In genomic region chr3:169771651-169772529, GRCh38 we compare ENCODE assay signal across 8 cellular contexts. TPM values are rescaled to one million over a fixed set of nuclear protein-coding genes. Genes with fewer than 3 reads are reported as not detected.
A peak's percentile ranks its signal among the peaks of the same experiment; 100 is the strongest.
DNase-seq lines count a peak whose midpoint lies in the region; ATAC-seq and TF ChIP-seq lines count a peak whose summit lies in the region.

No MANE protein-coding gene starts in this region.

- H3K36me3 ChIP-seq in CD4-positive, alpha-beta memory T cell (ENCODE audit: insufficient read depth, low read length), result peaks cover 8% of the 10 kb centered on the region
- H3K36me3 ChIP-seq in mammary epithelial cell (ENCODE audit: insufficient read depth, low read length), result peaks cover 3% of the 10 kb centered on the region
- peaks cover 18% of the 10 kb centered on the region for H3K36me3 ChIP-seq in iPS-20b (ENCODE audit: insufficient read depth, low read depth, low read length)

- in situ Hi-C loops in mammary epithelial cell (cut with MboI; ENCODE audit: low sequenced_read_pairs in 2 of 2), result no loop called here

- TF ChIP-seq CTCF in HFF-Myc (IDR thresholded peaks at IDR 0.05; ENCODE audit: low read depth, low read length, missing control alignments), result no peak
- TF ChIP-seq CTCF in mammary epithelial cell (conservative IDR thresholded peaks at IDR 0.05 in 1 of 2, IDR thresholded peaks at IDR 0.05 in 1 of 2; ENCODE audit: extremely low read depth in 1 of 2, insufficient read depth in 1 of 2, low read depth in 1 of 2, low read length in 2 of 2), result no peak

- H3K4me2 ChIP-seq in mammary epithelial cell (ENCODE audit: insufficient read depth, low read depth, low read length), result peak overlapping the region; percentile 76

- H3K4me1 Mint-ChIP-seq in CD4-positive, alpha-beta memory T cell, result peaks cover 22 to 67% (median 35%) of the 10 kb centered on the region in 4 donors

- ATAC-seq in HG02588 (IDR thresholded peaks at IDR 0.05; ENCODE audit: unreplicated experiment), result no peak

- H3K27me3 Mint-ChIP-seq in CD4-positive, alpha-beta memory T cell, result peaks cover 0 to 11% of the 10 kb centered on the region in 2 donors

- dilution Hi-C loops in mammary epithelial cell (cut with HindIII; ENCODE audit: low sequenced_read_pairs), result no loop called here

- peaks cover 14 to 48% of the 10 kb centered on the region in 2 donors for H3K36me3 Mint-ChIP-seq in CD4-positive, alpha-beta memory T cell

- under 1% methylated on average over 30 of the region's 30 CpGs for WGBS in mammary epithelial cell (ENCODE audit: low coverage, missing lambda C conversion rate)

- peak overlapping the region; percentile 98 for H2AFZ ChIP-seq in mammary epithelial cell (ENCODE audit: low read depth, low read length)

- H3K9me3 Mint-ChIP-seq in CD4-positive, alpha-beta memory T cell, result peaks cover 0 to 12% (median 0%) of the 10 kb centered on the region in 8 donors

- peak overlapping the region; percentile 83 to 94 for H3K4me3 ChIP-seq in CD4-positive, alpha-beta memory T cell (ENCODE audit: low read length in 2 of 2)
- H3K4me3 ChIP-seq in HFF-Myc (replicated peaks; ENCODE audit: low read depth, low read length) (peak overlapping the region; percentile 69), mammary epithelial cell (replicated peaks in 1 of 3; ENCODE audit: insufficient read depth in 1 of 3, low read depth in 2 of 3, low read length in 3 of 3) (peak overlapping the region; percentile 86 to 95 (median 94)), iPS-20b (ENCODE audit: low read length) (peak overlapping the region; percentile 91), skin epidermis (peak overlapping the region; percentile 60 to 90 (median 80))

- H3K9me3 ChIP-seq in CD4-positive, alpha-beta memory T cell (ENCODE audit: control insufficient read depth in 1 of 2, low read length in 2 of 2), result no peaks in the 10 kb centered on the region
- H3K9me3 ChIP-seq in mammary epithelial cell (replicated peaks; ENCODE audit: insufficient read depth, low read length) (no peaks in the 10 kb centered on the region), iPS-20b (ENCODE audit: insufficient read depth, low read depth, low read length) (no peaks in the 10 kb centered on the region)

- no peaks in the 10 kb centered on the region for H3K27me3 ChIP-seq in CD4-positive, alpha-beta memory T cell (ENCODE audit: insufficient read depth, low read length)
- H3K27me3 ChIP-seq in mammary epithelial cell (ENCODE audit: insufficient read depth, low read length) (no peaks in the 10 kb centered on the region), iPS-20b (ENCODE audit: insufficient read depth, low read length) (no peaks in the 10 kb centered on the region)

- CTCF ChIA-PET in CD4-positive, alpha-beta memory T cell (lab: Charles Lee; ENCODE audit: partially characterized antibody), result interaction anchor here (0.7 to 3.7 kb wide), 8 partner anchors 9 to 1040 kb away, joined by 3 to 37 read pairs (median 3); partner anchors contain the start of genes SEC62 and TERC
- CTCF ChIA-PET in mammary epithelial cell (lab: Charles Lee; ENCODE audit: low non-redundant PET), result interaction anchor here (0.6 kb wide), 1 partner anchor 167 kb away, joined by 4 read pairs; no protein-coding TSS in a partner anchor

- H3K79me2 ChIP-seq in mammary epithelial cell (ENCODE audit: insufficient read depth, low read length), result peaks cover 34% of the 10 kb centered on the region

- peaks cover 29% of the 10 kb centered on the region for H3K4me1 ChIP-seq in CD4-positive, alpha-beta memory T cell (ENCODE audit: insufficient read depth, low read length)
- H3K4me1 ChIP-seq in mammary epithelial cell (ENCODE audit: insufficient read depth, low read length) (peaks cover 17% of the 10 kb centered on the region), iPS-20b (ENCODE audit: insufficient read depth, low read length) (peaks cover 13% of the 10 kb centered on the region)

- peak; percentile 74 to 86 (median 83) for DNase-seq in CD4-positive, alpha-beta memory T cell
- peak; percentile 72 for DNase-seq in HFF-Myc (ENCODE audit: extremely low read depth, low read depth)
- DNase-seq in NCI-H2171 (lab: John Stamatoyannopoulos, UW), result peak; percentile 81
- peak; percentile 70 for DNase-seq in UCSD-AML1 (lab: John Stamatoyannopoulos, UW; ENCODE audit: unreplicated experiment)
- peak; percentile 69 for DNase-seq in mammary epithelial cell

- H3K27ac ChIP-seq in CD4-positive, alpha-beta memory T cell (ENCODE audit: low read depth, low read length), result peak overlapping the region; percentile 99
- H3K27ac ChIP-seq in mammary epithelial cell (ENCODE audit: insufficient read depth, low read depth, low read length), result peak overlapping the region; percentile 93
- peak overlapping the region; percentile 86 for H3K27ac ChIP-seq in iPS-20b (ENCODE audit: low read length)
- H3K27ac ChIP-seq in skin epidermis, result peak overlapping the region in 20 of 21 experiments; percentile 83 to 100 (median 98)

- BruUV-seq in mammary epithelial cell (replicated peaks; lab: Mats Ljungman, UMichigan), result no TSS peak

- H3K9ac ChIP-seq in mammary epithelial cell (ENCODE audit: insufficient read depth, low read length) (peak overlapping the region; percentile 98), iPS-20b (ENCODE audit: low read depth, low read length) (peak overlapping the region; percentile 96)

- intact Hi-C loops in CD4-positive, alpha-beta memory T cell (cut with micrococcal nuclease), result loop anchor here (1.0 to 5.0 kb wide), 5 partner anchors 110 to 1137 kb away; partner anchors contain the start of genes EIF5A2, MECOM, PHC3 and SKIL
- intact Hi-C loops in mammary epithelial cell (cut with micrococcal nuclease), result loop anchor here (1.0 to 5.0 kb wide), 3 partner anchors 9 to 625 kb away; partner anchors contain the start of gene MECOM

- H3K4me3 Mint-ChIP-seq in CD4-positive, alpha-beta memory T cell, result peak overlapping the region; percentile 92 to 99 (median 98)

- POLR2A ChIA-PET in CD4-positive, alpha-beta memory T cell (lab: Charles Lee; ENCODE audit: partially characterized antibody), result interaction anchor here (0.7 to 3.7 kb wide), 18 partner anchors 9 to 1539 kb away, joined by 3 to 120 read pairs (median 8); partner anchors contain the start of genes LRRC34, LRRIQ4, PHC3 and PRKCI

- H4K20me1 ChIP-seq in mammary epithelial cell (ENCODE audit: insufficient read depth, low read length), result no peaks in the 10 kb centered on the region

- H3K27ac Mint-ChIP-seq in CD4-positive, alpha-beta memory T cell, result peak overlapping the region; percentile 98 to 100 (median 99)

RNA-seq across cellular contexts. Expression of gene MYNN, which starts 1.3 kb away (rescaled TPM):
- 10 to 100 TPM; 21.1 to 23.0 TPM for total RNA-seq in CD4-positive, alpha-beta memory T cell
- 10 to 100 TPM; 11.6 to 15.9 TPM for polyA plus RNA-seq in CD4-positive, alpha-beta memory T cell
- total RNA-seq in mammary epithelial cell, result 10 to 100 TPM; 13.0 to 18.3 TPM
- 7.7 TPM for polyA plus RNA-seq in mammary epithelial cell
- polyA minus RNA-seq in mammary epithelial cell, result 2.7 TPM

RNA-seq across cellular contexts. Expression of gene ACTRT3, which starts 2.5 kb away (rescaled TPM):
- total RNA-seq in CD4-positive, alpha-beta memory T cell, result under 1 TPM in 1 of 2 experiments, not detected in 1; 0.17 TPM
- polyA plus RNA-seq in CD4-positive, alpha-beta memory T cell, result under 1 TPM in 1 of 2 donors, not detected in 1; 0.09 TPM
- total RNA-seq in mammary epithelial cell, result 1 to 10 TPM in 1 of 2 donors, under 1 TPM in 1; 0.68 to 3.0 TPM
- polyA plus RNA-seq in mammary epithelial cell, result 1.3 TPM
- polyA minus RNA-seq in mammary epithelial cell, result 5.7 TPM

RNA-seq across cellular contexts. Expression of gene TERC, which starts 7.0 kb away (rescaled TPM):
- 10 to 100 TPM; 15.6 to 15.7 TPM for total RNA-seq in CD4-positive, alpha-beta memory T cell
- under 1 TPM in 1 of 2 donors, not detected in 1; 0.53 TPM for polyA plus RNA-seq in CD4-positive, alpha-beta memory T cell
- total RNA-seq in mammary epithelial cell, result 100 to 1,000 TPM in 1 of 2 donors, not detected in 1; 316 TPM
- polyA plus RNA-seq in mammary epithelial cell, result not detected
- polyA minus RNA-seq in mammary epithelial cell, result not detected

RNA-seq across cellular contexts. Expression of gene LRRIQ4, which starts 40.8 kb away (rescaled TPM):
- not detected for total RNA-seq in CD4-positive, alpha-beta memory T cell
- not detected for polyA plus RNA-seq in CD4-positive, alpha-beta memory T cell
- under 1 TPM in 1 of 2 donors, not detected in 1; 0.17 TPM for total RNA-seq in mammary epithelial cell
- polyA plus RNA-seq in mammary epithelial cell, result not detected
- not detected for polyA minus RNA-seq in mammary epithelial cell

RNA-seq across cellular contexts. Expression of gene LRRC34, which starts 40.8 kb away (rescaled TPM):
- total RNA-seq in CD4-positive, alpha-beta memory T cell, result under 1 TPM; 0.33 to 0.47 TPM
- polyA plus RNA-seq in CD4-positive, alpha-beta memory T cell, result under 1 TPM; 0.38 to 0.98 TPM
- 1 to 10 TPM in 1 of 2 donors, not detected in 1; 2.3 TPM for total RNA-seq in mammary epithelial cell
- 0.40 TPM for polyA plus RNA-seq in mammary epithelial cell
- polyA minus RNA-seq in mammary epithelial cell, result not detected
